10 cellular contexts compared by ENCODE assay signal in genomic region chr6:87660226-87660886, GRCh38. TPM values are rescaled to one million over a fixed set of nuclear protein-coding genes. Genes with fewer than 3 reads are reported as not detected.
DNase-seq lines count a peak whose midpoint lies in the region; ATAC-seq lines count a peak whose summit lies in the region.
"Had no signal": no experiment of that assay in that cellular context is flagged by ENCODE, and none has a peak within 500 bp of the region (broad histone marks: within the 10 kb centered on the region; RNA-seq: fewer than 3 reads in every experiment).

No MANE protein-coding gene starts in this region.

- DNase-seq in AG08396 (ENCODE audit: low spot score) (peak; percentile 68), MG63 (peak; percentile 84), ecto neural progenitor cell (ENCODE audit: low spot score) (no peak)
- no peak for DNase-seq in effector memory CD8-positive, alpha-beta T cell
- DNase-seq in activated CD4-positive, CD25-positive, alpha-beta regulatory T cell treated with anti-CD3 and anti-CD28 coated beads, Interleukin-2, amount 50 U/mL, for 72 hours: no peak
- DNase-seq: CD8-positive, alpha-beta memory T cell; stimulated activated naive CD4-positive, alpha-beta T cell had no signal

- H3K27ac Mint-ChIP-seq in effector memory CD8-positive, alpha-beta T cell: peak overlapping the region; percentile 13 to 76

- H3K27me3 Mint-ChIP-seq in effector memory CD8-positive, alpha-beta T cell: no peaks in the 10 kb centered on the region
- H3K27me3 Mint-ChIP-seq: CD8-positive, alpha-beta memory T cell had no signal

- H3K9me3 ChIP-seq in MG63 (no peaks in the 10 kb centered on the region), muscle layer of duodenum (ENCODE audit: control insufficient read depth in 1 of 2, low read length in 2 of 2) (no peaks in the 10 kb centered on the region)

- no peaks in the 10 kb centered on the region for H3K4me1 Mint-ChIP-seq in effector memory CD8-positive, alpha-beta T cell (ENCODE audit: low read depth in 2 of 2)

- no peak overlapping the region for H3K4me3 Mint-ChIP-seq in effector memory CD8-positive, alpha-beta T cell
- H3K4me3 Mint-ChIP-seq: CD8-positive, alpha-beta memory T cell had no signal

- H3K4me3 ChIP-seq in MG63 (no peak overlapping the region), muscle layer of duodenum (ENCODE audit: low read depth in 1 of 2, low read length in 2 of 2) (no peak overlapping the region)

- H3K9me3 Mint-ChIP-seq in effector memory CD8-positive, alpha-beta T cell: no peaks in the 10 kb centered on the region
- H3K9me3 Mint-ChIP-seq: CD8-positive, alpha-beta memory T cell had no signal

- no peaks in the 10 kb centered on the region for H3K27me3 ChIP-seq in MG63
- H3K27me3 ChIP-seq in muscle layer of duodenum (ENCODE audit: low read depth, low read length): no peaks in the 10 kb centered on the region

- H3K4me1 ChIP-seq in muscle layer of duodenum (ENCODE audit: control insufficient read depth in 1 of 2, insufficient read depth in 2 of 2, low read length in 2 of 2): peaks cover 0 to 8% of the 10 kb centered on the region in 2 donors

- no peak for ATAC-seq in effector memory CD8-positive, alpha-beta T cell (replicated peaks)
- ATAC-seq in GM18511 (IDR thresholded peaks at IDR 0.05; ENCODE audit: unreplicated experiment) (no peak), GM21737 (IDR thresholded peaks at IDR 0.05; ENCODE audit: unreplicated experiment) (no peak)

- H3K36me3 ChIP-seq in MG63 (peaks cover 39% of the 10 kb centered on the region), muscle layer of duodenum (ENCODE audit: control insufficient read depth in 1 of 2, insufficient read depth in 2 of 2, low read length in 2 of 2) (peaks cover 6 to 13% of the 10 kb centered on the region in 2 donors)

- peak overlapping the region; percentile 13 for H3K27ac ChIP-seq in muscle layer of duodenum (ENCODE audit: low read length)

- peaks cover 11% of the 10 kb centered on the region for H3K36me3 Mint-ChIP-seq in effector memory CD8-positive, alpha-beta T cell (ENCODE audit: insufficient read depth)

RNA-seq across cellular contexts. Expression of gene AKIRIN2, which starts 41.7 kb away (rescaled TPM):
- total RNA-seq in MG63 (2014; rRNA removed; shearing (Covaris generic); ENCODE audit: low replicate concordance): 11.4 and 19.5 TPM in 2 replicates

Comparison
In these comparisons a context has a peak if more than half of its experiments do, and no peak if none do; other contexts are left out.
1. DNase-seq: peak in AG08396 (single experiment) and MG63 (single experiment); none in effector memory CD8-positive, alpha-beta T cell (0 of 3), activated CD4-positive, CD25-positive, alpha-beta regulatory T cell treated with anti-CD3 and anti-CD28 coated beads, Interleukin-2, amount 50 U/mL, for 72 hours (single experiment) and ecto neural progenitor cell (single experiment).